Comparison of ENCODE assay signal across 8 cellular contexts in genomic region chr10:11345224-11346054, GRCh38.
DNase-seq lines count a peak whose midpoint lies in the region; ATAC-seq and TF ChIP-seq lines count a peak whose summit lies in the region.

No MANE protein-coding gene starts in this region.

- peak; percentile 14; the same call in 1 of the 2 replicates for TF ChIP-seq RAD21 in Ishikawa (IDR thresholded peaks at IDR 0.05; ENCODE audit: low read depth)

- H2BK120ac ChIP-seq in mesendoderm (ENCODE audit: low read depth, low read length), result no peak overlapping the region

- peak; percentile 56 for DNase-seq in activated CD8-positive, alpha-beta T cell treated with anti-CD3 and anti-CD28 coated beads for 36 hours
- DNase-seq in mesendoderm, result peak; percentile 96
- DNase-seq in stimulated activated naive CD4-positive, alpha-beta T cell (lab: John Stamatoyannopoulos, UW), result no peak
- DNase-seq in activated naive CD4-positive, alpha-beta T cell treated with anti-CD3 and anti-CD28 coated beads, Interleukin-2, amount 10 ng/mL, durations not matched to agents 7 days and 5 days, result no peak

- H3K4me2 ChIP-seq in BLaER1 treated with 17β-estradiol and CSF1 and Interleukin-3, amounts not matched to agents 10 nM and 100 nM, result peak overlapping the region; percentile 34 to 95 (median 75)
- no peak overlapping the region for H3K4me2 ChIP-seq in mesendoderm (ENCODE audit: low read length)

- H3K36me3 Mint-ChIP-seq in activated CD8-positive, alpha-beta T cell treated with anti-CD3 and anti-CD28 coated beads for 36 hours (ENCODE audit: low read depth), result no peaks in the 10 kb centered on the region
- no peaks in the 10 kb centered on the region for H3K36me3 Mint-ChIP-seq in activated naive CD4-positive, alpha-beta T cell treated with anti-CD3 and anti-CD28 coated beads, Interleukin-2, amount 10 ng/mL, durations not matched to agents 7 days and 5 days

- ATAC-seq in GM19372 (IDR thresholded peaks at IDR 0.05; ENCODE audit: low read depth, unreplicated experiment) (peak; percentile 56), HG03520 (IDR thresholded peaks at IDR 0.05; ENCODE audit: unreplicated experiment) (no peak)
- peak; percentile 76 for ATAC-seq in activated CD8-positive, alpha-beta T cell treated with anti-CD3 and anti-CD28 coated beads for 36 hours

- H3K27ac ChIP-seq in BLaER1 treated with 17β-estradiol and CSF1 and Interleukin-3, amounts not matched to agents 10 nM and 100 nM, result peak overlapping the region in 5 of 11 experiments; percentile 1 to 21 (median 1); a peak in 3 of 22 replicates
- H3K27ac ChIP-seq in mesendoderm (ENCODE audit: low read depth, low read length), result no peak overlapping the region

- no peak overlapping the region for H2AK5ac ChIP-seq in mesendoderm (ENCODE audit: low read length)

- intact Hi-C loops in activated CD8-positive, alpha-beta T cell treated with anti-CD3 and anti-CD28 coated beads for 36 hours (cut with micrococcal nuclease), result no loop called here

- H3K56ac ChIP-seq in mesendoderm (ENCODE audit: low read length), result no peak overlapping the region

- CTCF ChIA-PET in activated CD8-positive, alpha-beta T cell treated with anti-CD3 and anti-CD28 coated beads for 36 hours (lab: Charles Lee), result no interaction called here
- CTCF ChIA-PET in activated naive CD4-positive, alpha-beta T cell treated with anti-CD3 and anti-CD28 coated beads, Interleukin-2, amount 10 ng/mL, durations not matched to agents 7 days and 5 days (lab: Charles Lee), result interaction anchor here (1.3 kb wide), 1 partner anchor 22 kb away, joined by 3 read pairs; no protein-coding TSS in a partner anchor

- H3K27me3 ChIP-seq in BLaER1 treated with 17β-estradiol and CSF1 and Interleukin-3, amounts not matched to agents 10 nM and 100 nM, result no peaks in the 10 kb centered on the region
- no peaks in the 10 kb centered on the region for H3K27me3 ChIP-seq in mesendoderm (ENCODE audit: insufficient read depth, low read length, poor library complexity)

- TF ChIP-seq EP300 in Ishikawa (IDR thresholded peaks at IDR 0.05; ENCODE audit: borderline replicate concordance), result no peak

- no peak overlapping the region for H3K4ac ChIP-seq in mesendoderm (ENCODE audit: low read depth, low read length)

- POLR2A ChIA-PET in activated CD8-positive, alpha-beta T cell treated with anti-CD3 and anti-CD28 coated beads for 36 hours (lab: Charles Lee), result no interaction called here

- H3K9ac ChIP-seq in BLaER1 treated with 17β-estradiol and CSF1 and Interleukin-3, amounts not matched to agents 10 nM and 100 nM, result peak overlapping the region in 1 of 11 experiments; percentile 9; a peak in 1 of 22 replicates
- H3K9ac ChIP-seq in mesendoderm (ENCODE audit: low read length), result no peak overlapping the region

- H4K8ac ChIP-seq in mesendoderm (ENCODE audit: low read depth, low read length), result no peak overlapping the region

- peak overlapping the region in 2 of 10 experiments; percentile 11 to 37; a peak in 3 of 20 replicates for H3K4me3 ChIP-seq in BLaER1 treated with 17β-estradiol and CSF1 and Interleukin-3, amounts not matched to agents 10 nM and 100 nM
- H3K4me3 ChIP-seq in mesendoderm (ENCODE audit: low read length), result no peak overlapping the region

- H3K9me3 Mint-ChIP-seq in activated CD8-positive, alpha-beta T cell treated with anti-CD3 and anti-CD28 coated beads for 36 hours, result peaks cover 2% of the 10 kb centered on the region
- H3K9me3 Mint-ChIP-seq in activated naive CD4-positive, alpha-beta T cell treated with anti-CD3 and anti-CD28 coated beads, Interleukin-2, amount 10 ng/mL, durations not matched to agents 7 days and 5 days, result peaks cover 4% of the 10 kb centered on the region

- H3K27ac Mint-ChIP-seq in activated CD8-positive, alpha-beta T cell treated with anti-CD3 and anti-CD28 coated beads for 36 hours, result no peak overlapping the region
- no peak overlapping the region for H3K27ac Mint-ChIP-seq in activated naive CD4-positive, alpha-beta T cell treated with anti-CD3 and anti-CD28 coated beads, Interleukin-2, amount 10 ng/mL, durations not matched to agents 7 days and 5 days

- H4K5ac ChIP-seq in mesendoderm (ENCODE audit: low read length), result no peak overlapping the region

- H3K9me3 ChIP-seq in BLaER1 treated with 17β-estradiol and CSF1 and Interleukin-3, amounts not matched to agents 10 nM and 100 nM (replicated peaks in 1 of 11), result peaks cover 0 to 19% (median 7%) of the 10 kb centered on the region in 11 experiments; a peak in 12 of 22 replicates

- no peak overlapping the region for H3K4me3 Mint-ChIP-seq in activated CD8-positive, alpha-beta T cell treated with anti-CD3 and anti-CD28 coated beads for 36 hours
- H3K4me3 Mint-ChIP-seq in activated naive CD4-positive, alpha-beta T cell treated with anti-CD3 and anti-CD28 coated beads, Interleukin-2, amount 10 ng/mL, durations not matched to agents 7 days and 5 days, result no peak overlapping the region

- H3K4me1 ChIP-seq in BLaER1 treated with 17β-estradiol and CSF1 and Interleukin-3, amounts not matched to agents 10 nM and 100 nM, result peaks cover 25 to 36% (median 33%) of the 10 kb centered on the region in 10 experiments
- no peaks in the 10 kb centered on the region for H3K4me1 ChIP-seq in mesendoderm (ENCODE audit: control insufficient read depth, low read depth, low read length)

- H3K36me3 ChIP-seq in BLaER1 treated with 17β-estradiol and CSF1 and Interleukin-3, amounts not matched to agents 10 nM and 100 nM, result no peaks in the 10 kb centered on the region
- no peaks in the 10 kb centered on the region for H3K36me3 ChIP-seq in mesendoderm (ENCODE audit: control insufficient read depth, insufficient read depth, low read length)

- H2BK15ac ChIP-seq in mesendoderm (replicated peaks; ENCODE audit: low read depth), result no peak overlapping the region

- H4K20me1 ChIP-seq in BLaER1 treated with 17β-estradiol and CSF1 and Interleukin-3, amounts not matched to agents 10 nM and 100 nM, result no peaks in the 10 kb centered on the region; a peak in 1 of 22 replicates

- no peak overlapping the region for H2BK5ac ChIP-seq in mesendoderm (ENCODE audit: low read length)

- WGBS in mesendoderm (ENCODE audit: extremely low coverage, insufficient coverage, low lambda C conversion rate), result no CpG with 5 or more reads among the region's 10 CpGs

- no peak overlapping the region for H3K18ac ChIP-seq in mesendoderm (ENCODE audit: low read length)

- H3K27me3 Mint-ChIP-seq in activated CD8-positive, alpha-beta T cell treated with anti-CD3 and anti-CD28 coated beads for 36 hours, result no peaks in the 10 kb centered on the region
- H3K27me3 Mint-ChIP-seq in activated naive CD4-positive, alpha-beta T cell treated with anti-CD3 and anti-CD28 coated beads, Interleukin-2, amount 10 ng/mL, durations not matched to agents 7 days and 5 days, result peaks cover 12% of the 10 kb centered on the region

- no peak for TF ChIP-seq CTCF in activated CD8-positive, alpha-beta T cell treated with anti-CD3 and anti-CD28 coated beads for 36 hours (IDR thresholded peaks at IDR 0.05)

- no peak overlapping the region for H3K23ac ChIP-seq in mesendoderm (ENCODE audit: low read length)

- H3K4me1 Mint-ChIP-seq in activated CD8-positive, alpha-beta T cell treated with anti-CD3 and anti-CD28 coated beads for 36 hours (ENCODE audit: low read depth), result peaks cover 7% of the 10 kb centered on the region
- peaks cover 8% of the 10 kb centered on the region for H3K4me1 Mint-ChIP-seq in activated naive CD4-positive, alpha-beta T cell treated with anti-CD3 and anti-CD28 coated beads, Interleukin-2, amount 10 ng/mL, durations not matched to agents 7 days and 5 days

- H3K79me2 ChIP-seq in mesendoderm (ENCODE audit: control insufficient read depth, insufficient read depth, low read length), result no peaks in the 10 kb centered on the region

- no peaks in the 10 kb centered on the region for H3K79me1 ChIP-seq in mesendoderm (ENCODE audit: low read length)

TF ChIP-seq in Ishikawa, 13 proteins besides CTCF, POLR2A, EP300 and RAD21:
- TF ChIP-seq YY1 (IDR thresholded peaks at IDR 0.05; ENCODE audit: low read depth), result no peak
- TF ChIP-seq CREB1 (IDR thresholded peaks at IDR 0.05; ENCODE audit: low read depth), result no peak
- TF ChIP-seq CEBPB (IDR thresholded peaks at IDR 0.05), result no peak
- TF ChIP-seq TCF12 (IDR thresholded peaks at IDR 0.05; ENCODE audit: low read depth), result no peak
- TF ChIP-seq FOXM1 (IDR thresholded peaks at IDR 0.05; ENCODE audit: borderline replicate concordance, low read depth), result no peak
- no peak for TF ChIP-seq TEAD4 (IDR thresholded peaks at IDR 0.05)
- TF ChIP-seq ZBTB7A (IDR thresholded peaks at IDR 0.05; ENCODE audit: low read depth), result no peak
- no peak for TF ChIP-seq MAX (IDR thresholded peaks at IDR 0.05)
- TF ChIP-seq USF1 (IDR thresholded peaks at IDR 0.05), result no peak
- TF ChIP-seq EGR1 (IDR thresholded peaks at IDR 0.05), result no peak
- no peak for TF ChIP-seq TAF1 (IDR thresholded peaks at IDR 0.05; ENCODE audit: low read depth)

Comparison
In these comparisons a context has a peak if more than half of its experiments do, and no peak if none do; other contexts are left out.
1. DNase-seq: peak in activated CD8-positive, alpha-beta T cell treated with anti-CD3 and anti-CD28 coated beads for 36 hours (single experiment) and mesendoderm (single experiment); none in stimulated activated naive CD4-positive, alpha-beta T cell (0 of 6) and activated naive CD4-positive, alpha-beta T cell treated with anti-CD3 and anti-CD28 coated beads, Interleukin-2, amount 10 ng/mL, durations not matched to agents 7 days and 5 days (single experiment).